ENCODE assay signal across 15 cellular contexts in the genomic region with DNA sequence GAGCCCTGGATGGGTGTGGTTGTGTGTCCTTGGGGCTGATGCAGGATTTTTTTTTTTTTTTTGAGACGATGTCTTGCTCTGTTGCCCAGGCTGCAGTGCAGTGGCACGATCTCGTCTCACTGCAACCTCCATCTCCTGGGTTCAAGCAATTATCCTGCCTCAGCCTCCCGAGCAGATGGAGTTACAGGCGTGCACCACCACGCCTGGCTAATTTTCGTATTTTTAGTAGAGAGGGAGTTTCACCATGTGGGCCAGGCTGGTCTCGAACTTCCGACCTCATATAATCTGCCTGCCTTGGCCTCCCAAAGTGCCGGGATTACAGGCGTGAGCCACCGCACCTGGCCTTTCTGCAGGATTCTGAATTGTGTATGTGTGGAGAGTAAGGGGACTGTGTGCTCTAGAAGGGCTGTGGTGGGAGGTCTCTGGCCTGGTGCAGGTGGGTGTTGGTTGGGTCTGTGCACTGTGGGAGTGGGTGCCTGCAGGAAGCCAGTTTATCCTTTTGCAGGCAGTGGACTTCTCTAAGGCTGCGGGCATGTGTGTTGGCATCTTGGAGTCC. TPM values are rescaled to one million over a fixed set of nuclear protein-coding genes. Genes with fewer than 3 reads are reported as not detected.
DNase-seq lines count a peak whose midpoint lies in the region; ATAC-seq and TF ChIP-seq lines count a peak whose summit lies in the region.
"Had no signal": no experiment of that assay in that cellular context is flagged by ENCODE, and none has a peak within 500 bp of the region (broad histone marks: within the 10 kb centered on the region; RNA-seq: fewer than 3 reads in every experiment).

No MANE protein-coding gene starts in this region.

- no peak overlapping the region for H4K12ac ChIP-seq in trophoblast cell (ENCODE audit: low read depth, low read length)

- H3K4me1 ChIP-seq in PC-3 (ENCODE audit: insufficient read depth, low read length) (peaks cover 33% of the 10 kb centered on the region), fibroblast of lung (ENCODE audit: control insufficient read depth, extremely low read depth, insufficient read depth, low read length) (peaks cover 27% of the 10 kb centered on the region), trophoblast cell (ENCODE audit: control insufficient read depth in 1 of 2, insufficient read depth in 2 of 2, low read length in 2 of 2) (peaks cover 28 to 45% of the 10 kb centered on the region in 2 experiments)

- peak overlapping the region; percentile 96 for H2BK120ac ChIP-seq in trophoblast cell (ENCODE audit: insufficient read depth, low read length, poor library complexity)

- BruUV-seq in PC-3 (replicated peaks; lab: Mats Ljungman, UMichigan): no TSS peak

- no peaks in the 10 kb centered on the region for H3K9me2 ChIP-seq in PC-3 (replicated peaks; ENCODE audit: low read length)

- H3K4ac ChIP-seq in trophoblast cell (ENCODE audit: low read depth, low read length): peak overlapping the region; percentile 70

- no peak overlapping the region for H3K23ac ChIP-seq in trophoblast cell (ENCODE audit: low read length)

- no CpG with 5 or more reads among the region's 13 CpGs for WGBS in trophoblast cell (ENCODE audit: extremely low coverage, insufficient coverage, insufficient read length)

- H2BK12ac ChIP-seq in trophoblast cell (ENCODE audit: low read length): peak overlapping the region; percentile 98

- peak overlapping the region; percentile 47 for H3K27ac ChIP-seq in AG04450 (ENCODE audit: low read depth, low read length)
- H3K27ac ChIP-seq in PC-3 (ENCODE audit: low read length): peak overlapping the region; percentile 84
- peak overlapping the region; percentile 97 for H3K27ac ChIP-seq in fibroblast of lung (ENCODE audit: insufficient read depth, low read length)
- H3K27ac ChIP-seq in trophoblast cell (ENCODE audit: low read depth, low read length): peak overlapping the region; percentile 98
- H3K27ac ChIP-seq in WERI-Rb-1: no peak overlapping the region
- H3K27ac ChIP-seq: BLaER1 treated with 17β-estradiol and CSF1 and Interleukin-3, amounts not matched to agents 10 nM and 100 nM; neutrophil had no signal

- TF ChIP-seq CTCF in AG04450 (IDR thresholded peaks at IDR 0.05; ENCODE audit: low read depth, low read length) (no peak), PC-3 (conservative IDR thresholded peaks at IDR 0.05; ENCODE audit: low read depth, low read length) (no peak), fibroblast of lung (conservative IDR thresholded peaks at IDR 0.05 in 1 of 2, IDR thresholded peaks at IDR 0.05 in 1 of 2; ENCODE audit: low read depth in 1 of 2, low read length in 2 of 2) (no peak), WERI-Rb-1 (IDR thresholded peaks at IDR 0.05; ENCODE audit: low read depth, low read length) (no peak)

- peak overlapping the region; percentile 65 for H3K4me2 ChIP-seq in PC-3 (ENCODE audit: low read length)
- H3K4me2 ChIP-seq in fibroblast of lung (ENCODE audit: extremely low read depth, insufficient read depth, low read length): no peak overlapping the region
- H3K4me2 ChIP-seq in trophoblast cell (ENCODE audit: low read length): no peak overlapping the region
- H3K4me2 ChIP-seq: BLaER1 treated with 17β-estradiol and CSF1 and Interleukin-3, amounts not matched to agents 10 nM and 100 nM had no signal

- H3K14ac ChIP-seq in trophoblast cell (ENCODE audit: low read length): peak overlapping the region; percentile 93

- DNase-seq in AG04450 (ENCODE audit: low read depth, low spot score) (no peak), PC-3 (no peak), fibroblast of lung (ENCODE audit: low read depth in 2 of 2) (no peak), trophoblast cell (peak in 1 of 2 donors; percentile 25), WERI-Rb-1 (no peak), activated T-cell treated with anti-CD3 and anti-CD28 coated beads for 4 hours (no peak), Ammon's horn (ENCODE audit: low spot score) (no peak)
- DNase-seq: NCI-H446 treated with DMSO at 0.1 percent for 48 hours, tibial artery had no signal

- intact Hi-C loops in PC-3 (cut with micrococcal nuclease): loop anchor here (10.0 kb wide), 1 partner anchor 1821 kb away; no protein-coding TSS in a partner anchor

- peak overlapping the region; percentile 95 for H2AK5ac ChIP-seq in trophoblast cell (ENCODE audit: low read length)

- H3K79me1 ChIP-seq in trophoblast cell (ENCODE audit: low read length): peaks cover 69% of the 10 kb centered on the region

- H4K20me1 ChIP-seq in PC-3 (ENCODE audit: low read length): no peaks in the 10 kb centered on the region
- no peaks in the 10 kb centered on the region for H4K20me1 ChIP-seq in fibroblast of lung (ENCODE audit: control insufficient read depth, extremely low read depth, insufficient read depth, low read length)

- CTCF ChIA-PET in AG04450 (lab: Charles Lee): interaction anchor here (3.5 kb wide), 1 partner anchor 32 kb away, joined by 24 read pairs; no protein-coding TSS in a partner anchor
- CTCF ChIA-PET in PC-3 (lab: Charles Lee): interaction anchor here (1.0 to 1.6 kb wide), 13 partner anchors 9 to 40 kb away, joined by 3 to 25 read pairs (median 6); a partner anchor contains a TSS

- peak overlapping the region; percentile 98 for H4K91ac ChIP-seq in trophoblast cell (ENCODE audit: low read depth, low read length)

- H3K79me2 ChIP-seq in PC-3 (ENCODE audit: low read length): peaks cover 13% of the 10 kb centered on the region
- H3K79me2 ChIP-seq in fibroblast of lung (ENCODE audit: control insufficient read depth, insufficient read depth, low read length): no peaks in the 10 kb centered on the region
- peaks cover 12% of the 10 kb centered on the region for H3K79me2 ChIP-seq in trophoblast cell (ENCODE audit: control insufficient read depth, insufficient read depth, low read length, poor library complexity)

- H2BK5ac ChIP-seq in trophoblast cell (ENCODE audit: low read depth, low read length, poor library complexity): peak overlapping the region; percentile 99

- H3F3A ChIP-seq in PC-3 (ENCODE audit: low read length, unreplicated experiment): no peaks in the 10 kb centered on the region

- ATAC-seq in PC-3 (no peak), GM19035 (IDR thresholded peaks at IDR 0.05; ENCODE audit: unreplicated experiment) (no peak)

- H2AFZ ChIP-seq in PC-3 (ENCODE audit: low read length): no peak overlapping the region
- no peak overlapping the region for H2AFZ ChIP-seq in fibroblast of lung (ENCODE audit: low read length)
- peak overlapping the region; percentile 50 for H2AFZ ChIP-seq in trophoblast cell (ENCODE audit: insufficient read depth, low read length, poor library complexity)

- peak overlapping the region; percentile 95 for H3K18ac ChIP-seq in trophoblast cell (ENCODE audit: low read length)

- H3K4me3 ChIP-seq in AG04450 (ENCODE audit: low read depth, low read length): no peak overlapping the region
- peak overlapping the region; percentile 8 for H3K4me3 ChIP-seq in PC-3 (ENCODE audit: low read length)
- no peak overlapping the region for H3K4me3 ChIP-seq in fibroblast of lung (replicated peaks in 1 of 4; ENCODE audit: control extremely low read depth in 1 of 4, insufficient read depth in 1 of 4, low read depth in 3 of 4, low read length in 4 of 4)
- no peak overlapping the region for H3K4me3 ChIP-seq in trophoblast cell (ENCODE audit: low read depth, low read length)
- H3K4me3 ChIP-seq in WERI-Rb-1 (ENCODE audit: low read depth, low read length): no peak overlapping the region
- H3K4me3 ChIP-seq: BLaER1 treated with 17β-estradiol and CSF1 and Interleukin-3, amounts not matched to agents 10 nM and 100 nM; tibial artery had no signal

- POLR2A ChIA-PET in AG04450 (lab: Yijun Ruan, JAX) (interaction anchor here (1.2 kb wide), 1 partner anchor 21 kb away, joined by 4 read pairs; no protein-coding TSS in a partner anchor), PC-3 (lab: Charles Lee; ENCODE audit: unreplicated experiment) (interaction anchor here (1.0 to 1.5 kb wide), 5 partner anchors 10 to 21 kb away, joined by 8 to 62 read pairs (median 12); a partner anchor contains a TSS)

- H3K36me3 ChIP-seq in PC-3 (ENCODE audit: low read depth, low read length) (no peaks in the 10 kb centered on the region), fibroblast of lung (ENCODE audit: control insufficient read depth, insufficient read depth, low read length) (no peaks in the 10 kb centered on the region), trophoblast cell (ENCODE audit: control insufficient read depth in 1 of 2, insufficient read depth in 2 of 2, low read length in 2 of 2) (no peaks in the 10 kb centered on the region), WERI-Rb-1 (no peaks in the 10 kb centered on the region)
- H3K36me3 ChIP-seq: BLaER1 treated with 17β-estradiol and CSF1 and Interleukin-3, amounts not matched to agents 10 nM and 100 nM; neutrophil; tibial artery had no signal

- H4K8ac ChIP-seq in trophoblast cell (ENCODE audit: low read depth, low read length): peak overlapping the region; percentile 64

- H3K27me3 ChIP-seq in AG04450 (ENCODE audit: control insufficient read depth, insufficient read depth, low read length) (no peaks in the 10 kb centered on the region), PC-3 (ENCODE audit: low read length) (no peaks in the 10 kb centered on the region), fibroblast of lung (ENCODE audit: control insufficient read depth, insufficient read depth, low read length) (no peaks in the 10 kb centered on the region), trophoblast cell (ENCODE audit: insufficient read depth, low read length) (no peaks in the 10 kb centered on the region), WERI-Rb-1 (ENCODE audit: insufficient read depth, low read depth, severe bottlenecking) (no peaks in the 10 kb centered on the region)
- H3K27me3 ChIP-seq: tibial artery had no signal

- H3K9ac ChIP-seq in PC-3 (ENCODE audit: low read length): peak overlapping the region; percentile 56
- no peak overlapping the region for H3K9ac ChIP-seq in fibroblast of lung (ENCODE audit: insufficient read depth, low read length)
- H3K9ac ChIP-seq in trophoblast cell (ENCODE audit: low read length): no peak overlapping the region
- H3K9ac ChIP-seq: BLaER1 treated with 17β-estradiol and CSF1 and Interleukin-3, amounts not matched to agents 10 nM and 100 nM had no signal

- H3K9me3 ChIP-seq in AG04450 (ENCODE audit: control insufficient read depth, insufficient read depth, low read length) (no peaks in the 10 kb centered on the region), PC-3 (ENCODE audit: low read length) (no peaks in the 10 kb centered on the region), fibroblast of lung (ENCODE audit: control insufficient read depth, insufficient read depth, low read depth, low read length) (no peaks in the 10 kb centered on the region), trophoblast cell (ENCODE audit: insufficient read depth, low read depth, low read length) (peaks cover 3% of the 10 kb centered on the region), WERI-Rb-1 (ENCODE audit: severe bottlenecking) (no peaks in the 10 kb centered on the region)
- H3K9me3 ChIP-seq: BLaER1 treated with 17β-estradiol and CSF1 and Interleukin-3, amounts not matched to agents 10 nM and 100 nM; neutrophil; tibial artery had no signal

RNA-seq across cellular contexts. Expression of a gene that starts 11.0 kb away (rescaled TPM):
- polyA plus RNA-seq in AG04450 (2011; rRNA removed) (7.8 and 11.1 TPM in 2 replicates), fibroblast of lung (14.5 and 62.4 TPM in 2 replicates)
- 7.1 and 9.5 TPM in 2 replicates for polyA minus RNA-seq in AG04450 (2011; rRNA and poly(A)+ RNA removed)
- total RNA-seq in PC-3 (2014; rRNA removed) (774 and 872 TPM in 2 replicates), fibroblast of lung (27.4 and 31.1 TPM in 2 replicates)
- 14.5 and 72.5 TPM in 2 replicates for polyA plus RNA-seq in fibroblast of lung (2012)
- polyA minus RNA-seq in fibroblast of lung (ENCODE audit: low replicate concordance): 4.3 and 12.7 TPM in 2 replicates
- polyA plus RNA-seq in trophoblast cell (2013): 992 and 1,052 TPM in 2 replicates

RNA-seq across cellular contexts. Expression of a gene that starts 43.6 kb away (rescaled TPM):
- not detected in 2 replicates for polyA plus RNA-seq in AG04450 (2011; rRNA removed)
- not detected in 2 replicates for polyA minus RNA-seq in AG04450 (2011; rRNA and poly(A)+ RNA removed)
- total RNA-seq in PC-3 (2014; rRNA removed): not detected in 2 replicates
- not detected in 2 replicates for total RNA-seq in fibroblast of lung
- not detected in 2 replicates for polyA plus RNA-seq in fibroblast of lung
- polyA plus RNA-seq in fibroblast of lung (2012): not detected in 2 replicates
- not detected in 2 replicates for polyA minus RNA-seq in fibroblast of lung (ENCODE audit: low replicate concordance)
- 1.7 TPM in 2 replicates for polyA plus RNA-seq in trophoblast cell (2013)
- total RNA-seq: activated CD8-positive, alpha-beta T cell treated with anti-CD3 and anti-CD28 coated beads for 36 hours; activated T-helper 2 cell treated with anti-CD3 and anti-CD28 coated beads, Interferon-gamma antibody, Interleukin-2, Interleukin-4, amounts not matched to agents 10 μg/mL and 5 μg/mL and 100 μg/mL, durations not matched to agents 14 hours and 24 hours and 36 hours; astrocyte had no signal

Comparison
In these comparisons a context has a peak if more than half of its experiments do, and no peak if none do; other contexts are left out.
1. RNA of a gene that starts 11.0 kb away (total RNA-seq): 774 to 872 TPM in PC-3; 27.4 to 31.1 TPM in fibroblast of lung; every median in the first group is over 10 times any median in the second.